ENCODE assay signal across 8 cellular contexts in the genomic region with DNA sequence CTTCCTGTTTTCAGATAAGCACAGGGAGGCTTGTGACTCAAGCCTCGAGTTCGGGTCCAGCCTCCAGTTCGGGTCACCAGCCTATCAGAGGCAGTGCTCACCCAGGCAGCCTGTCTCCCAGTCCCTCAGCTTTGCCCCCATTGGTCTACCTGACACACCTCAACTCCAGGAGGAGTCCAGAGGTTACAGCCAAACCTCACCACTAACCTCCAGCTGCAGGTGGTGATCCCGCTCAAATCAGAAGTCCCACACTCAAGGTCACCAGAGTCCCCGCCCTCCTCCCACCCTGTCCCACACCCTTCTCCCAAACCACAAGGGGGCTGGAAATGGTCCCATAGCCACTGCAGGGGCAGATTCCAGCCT. TPM values are rescaled to one million over a fixed set of nuclear protein-coding genes. Genes with fewer than 3 reads are reported as not detected.
A peak's percentile ranks its signal among the peaks of the same experiment; 100 is the strongest.
DNase-seq lines count a peak whose midpoint lies in the region; ATAC-seq, FAIRE-seq and TF ChIP-seq lines count a peak whose summit lies in the region.

No MANE protein-coding gene starts in this region.

- peak overlapping the region; percentile 76 for H3K4me2 ChIP-seq in keratinocyte (ENCODE audit: control insufficient read depth, extremely low read depth, insufficient read depth, low read depth, low read length)

- H3K36me3 Mint-ChIP-seq in T-helper 17 cell (ENCODE audit: low read depth) = peaks cover under 1% of the 10 kb centered on the region

- H3K27me3 ChIP-seq in keratinocyte (ENCODE audit: control insufficient read depth, extremely low read depth, insufficient read depth, low read length) = peaks cover 9% of the 10 kb centered on the region

- no peaks in the 10 kb centered on the region for H3K36me3 ChIP-seq in keratinocyte (ENCODE audit: control insufficient read depth in 2 of 2, extremely low read depth in 1 of 2, insufficient read depth in 2 of 2, low read length in 2 of 2)

- no peaks in the 10 kb centered on the region for H3K79me2 ChIP-seq in keratinocyte (ENCODE audit: control insufficient read depth, insufficient read depth, low read length)

- no peak overlapping the region for H3K9ac ChIP-seq in keratinocyte (ENCODE audit: control insufficient read depth, extremely low read depth, insufficient read depth, low read length)

- DNase-seq in ACHN (peak; percentile 61), GM18507 (ENCODE audit: extremely low spot score, insufficient read length, low read depth) (no peak), T-helper 17 cell (no peak), keratinocyte (ENCODE audit: low read depth, low spot score) (no peak), NCI-H2171 (lab: John Stamatoyannopoulos, UW) (no peak)
- DNase-seq in stimulated activated CD4-positive, alpha-beta T cell treated with anti-CD3 and anti-CD28 coated beads, Interleukin-4, amount 100 ng/mL, for 4 hours = no peak

- peaks cover 14% of the 10 kb centered on the region for H3K4me1 ChIP-seq in keratinocyte (ENCODE audit: control insufficient read depth, extremely low read depth, insufficient read depth, low read length)

- dilution Hi-C loops in keratinocyte (cut with MboI; ENCODE audit: extremely low pct_ligation_motif_present, low sequenced_read_pairs) = no loop called here

- in situ Hi-C loops in ACHN (cut with HindIII; ENCODE audit: low pct_ligation_motif_present, low pct_unique_long_range_greater_than_20kb, low sequenced_read_pairs) = no loop called here

- H3K4me3 ChIP-seq in keratinocyte (ENCODE audit: control insufficient read depth in 2 of 3, extremely low read depth in 1 of 3, insufficient read depth in 2 of 3, low read depth in 1 of 3, low read length in 3 of 3) = no peak overlapping the region

- H3K9me1 ChIP-seq in keratinocyte (ENCODE audit: control insufficient read depth, extremely low read depth, insufficient read depth, low read length) = no peaks in the 10 kb centered on the region

- no peak for TF ChIP-seq CTCF in keratinocyte (optimal IDR thresholded peaks at IDR 0.05 in 1 of 3, IDR thresholded peaks at IDR 0.05 in 1 of 3, conservative IDR thresholded peaks at IDR 0.05 in 1 of 3; ENCODE audit: extremely low read depth in 1 of 3, insufficient read depth in 2 of 3, low read length in 3 of 3)

- H3K27ac ChIP-seq in keratinocyte (ENCODE audit: control insufficient read depth, insufficient read depth, low read length) = no peak overlapping the region

- peak overlapping the region; percentile 91 for H3K27ac Mint-ChIP-seq in T-helper 17 cell

- FAIRE-seq in GM18507 (lab: Jason Lieb, UNC) = peak; percentile 70
- no peak for FAIRE-seq in keratinocyte (lab: Jason Lieb, UNC)

- no peak for ATAC-seq in T-helper 17 cell
- ATAC-seq in HG02885 (IDR thresholded peaks at IDR 0.05; ENCODE audit: poor library complexity, unreplicated experiment) = no peak
- no peak for ATAC-seq in GM21381 (IDR thresholded peaks at IDR 0.05; ENCODE audit: unreplicated experiment)

- no peak overlapping the region for H2AFZ ChIP-seq in keratinocyte (ENCODE audit: control insufficient read depth, low read length)

- H4K20me1 ChIP-seq in keratinocyte (ENCODE audit: control insufficient read depth, extremely low read depth, insufficient read depth, low read length) = no peaks in the 10 kb centered on the region

- peaks cover 45% of the 10 kb centered on the region for H3K4me1 Mint-ChIP-seq in T-helper 17 cell

- H3K9me3 ChIP-seq in T-helper 17 cell (ENCODE audit: control insufficient read depth, low read length, poor library complexity, severe bottlenecking) (no peaks in the 10 kb centered on the region), keratinocyte (ENCODE audit: control insufficient read depth, low read depth, low read length) (no peaks in the 10 kb centered on the region)

- peak overlapping the region; percentile 90 for H3K4me3 Mint-ChIP-seq in T-helper 17 cell

- H3K27me3 Mint-ChIP-seq in T-helper 17 cell = no peaks in the 10 kb centered on the region

RNA-seq across cellular contexts. Expression of a gene that starts 42.1 kb away (rescaled TPM):
- total RNA-seq in T-helper 17 cell = 10 to 100 TPM; 87.6 to 94.0 TPM
- 10.0 to 13.9 TPM (median 10.3 TPM) in 3 replicates for polyA plus RNA-seq in keratinocyte
- polyA plus RNA-seq in keratinocyte (2011; ENCODE audit: low read depth) = 9.4 TPM
- 7.9 and 9.5 TPM in 2 replicates for polyA plus RNA-seq in keratinocyte (2011; cell fraction: cytosol; rRNA removed)
- polyA plus RNA-seq in keratinocyte (2011; cell fraction: nucleus; rRNA removed) = 21.3 and 27.0 TPM in 2 replicates
- 14.1 and 15.5 TPM in 2 replicates for polyA plus RNA-seq in keratinocyte (2012; ENCODE audit: low replicate concordance)
- 26.6 to 81.5 TPM (median 27.8 TPM) in 3 replicates for polyA minus RNA-seq in keratinocyte
- polyA minus RNA-seq in keratinocyte (2011; cell fraction: cytosol; rRNA and poly(A)+ RNA removed) = 13.4 TPM
- 10.6 and 24.5 TPM in 2 replicates for polyA minus RNA-seq in keratinocyte (2011; cell fraction: nucleus; rRNA and poly(A)+ RNA removed)
